Comparison of ENCODE assay signal across 11 cellular contexts in the genomic region with DNA sequence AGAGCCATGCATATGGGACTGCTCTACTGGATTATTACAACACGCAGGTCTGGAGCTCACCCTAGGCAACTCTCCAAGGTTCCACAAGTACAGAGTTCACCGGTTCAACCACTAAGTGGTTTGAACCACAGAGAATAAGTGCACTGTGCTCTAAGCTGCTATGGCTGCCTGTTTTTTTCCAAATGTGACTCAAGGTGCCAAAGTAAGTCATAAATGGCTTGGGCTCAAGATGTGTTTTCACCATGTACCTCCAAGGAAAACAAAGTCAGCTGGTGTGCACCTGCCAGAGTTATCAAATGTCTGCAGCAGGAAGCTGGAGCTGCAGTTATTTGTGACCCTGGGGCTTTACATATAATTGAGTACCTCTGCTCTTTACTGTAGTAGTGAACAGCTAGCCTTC.
DNase-seq lines count a peak whose midpoint lies in the region; ATAC-seq and TF ChIP-seq lines count a peak whose summit lies in the region.
"Had no signal": no experiment of that assay in that cellular context is flagged by ENCODE, and none has a peak within 500 bp of the region (broad histone marks: within the 10 kb centered on the region; RNA-seq: fewer than 3 reads in every experiment).

No MANE protein-coding gene starts in this region.

- H3K27ac ChIP-seq in C4-2B, result peak overlapping the region; percentile 47; the same call in 1 of the 2 replicates

- POLR2A ChIA-PET in WTC11 (lab: Charles Lee), result no interaction called here
- POLR2A ChIA-PET in activated CD8-positive, alpha-beta T cell treated with anti-CD3 and anti-CD28 coated beads, Interleukin-2, amount 10 ng/mL, durations not matched to agents 7 days and 5 days (lab: Charles Lee), result no interaction called here

- H3K27me3 Mint-ChIP-seq in WTC11 (ENCODE audit: low read depth), result no peaks in the 10 kb centered on the region
- H3K27me3 Mint-ChIP-seq in activated CD8-positive, alpha-beta T cell treated with anti-CD3 and anti-CD28 coated beads, Interleukin-2, amount 10 ng/mL, durations not matched to agents 7 days and 5 days (ENCODE audit: low read depth), result no peaks in the 10 kb centered on the region
- H3K27me3 Mint-ChIP-seq: activated naive CD8-positive, alpha-beta T cell treated with anti-CD3 and anti-CD28 coated beads for 36 hours; CD4-positive, alpha-beta T cell had no signal

- H3K27ac Mint-ChIP-seq in WTC11, result peak overlapping the region; percentile 58; the same call in 1 of the 2 replicates
- no peak overlapping the region for H3K27ac Mint-ChIP-seq in activated CD8-positive, alpha-beta T cell treated with anti-CD3 and anti-CD28 coated beads, Interleukin-2, amount 10 ng/mL, durations not matched to agents 7 days and 5 days
- H3K27ac Mint-ChIP-seq: activated naive CD8-positive, alpha-beta T cell treated with anti-CD3 and anti-CD28 coated beads for 36 hours; CD4-positive, alpha-beta T cell had no signal

- intact Hi-C loops in left colon (cut with DNase I, micrococcal nuclease), result no loop called here

- H3K36me3 Mint-ChIP-seq in WTC11, result peaks cover 29% of the 10 kb centered on the region
- peaks cover 41% of the 10 kb centered on the region for H3K36me3 Mint-ChIP-seq in activated CD8-positive, alpha-beta T cell treated with anti-CD3 and anti-CD28 coated beads, Interleukin-2, amount 10 ng/mL, durations not matched to agents 7 days and 5 days (ENCODE audit: low read depth)

- TF ChIP-seq CTCF in C4-2B (conservative IDR thresholded peaks at IDR 0.05) (no peak), WTC11 (IDR thresholded peaks at IDR 0.05) (no peak), GM13976 (IDR thresholded peaks at IDR 0.05; ENCODE audit: borderline replicate concordance, control extremely low read depth, extremely low read depth, insufficient read depth, missing control alignments) (no peak)

- in situ Hi-C loops in GM13976 (cut with MboI; ENCODE audit: low sequenced_read_pairs, unreplicated experiment), result no loop called here

- CTCF ChIA-PET in WTC11 (lab: Charles Lee), result no interaction called here
- CTCF ChIA-PET in activated CD8-positive, alpha-beta T cell treated with anti-CD3 and anti-CD28 coated beads, Interleukin-2, amount 10 ng/mL, durations not matched to agents 7 days and 5 days (lab: Charles Lee), result interaction anchor here (1.2 kb wide), 1 partner anchor 97 kb away, joined by 3 read pairs; no protein-coding TSS in a partner anchor

- peak; percentile 64 for DNase-seq in NCI-H1092 (lab: John Stamatoyannopoulos, UW)
- no peak for DNase-seq in WTC11 (ENCODE audit: low spot score)
- peak; percentile 33 to 42 for DNase-seq in left colon
- no peak for DNase-seq in GM13976 (ENCODE audit: low spot score)
- no peak for DNase-seq in SK-N-DZ (ENCODE audit: low spot score)
- DNase-seq in activated CD8-positive, alpha-beta T cell treated with anti-CD3 and anti-CD28 coated beads, Interleukin-2, amount 10 ng/mL, durations not matched to agents 7 days and 5 days, result no peak
- DNase-seq: activated naive CD8-positive, alpha-beta T cell treated with anti-CD3 and anti-CD28 coated beads for 36 hours; CD4-positive, alpha-beta T cell; NCI-H2227 treated with DMSO at 0.1 percent for 48 hours had no signal

- ATAC-seq in WTC11 (no peak), left colon (peak; percentile 82), GM21381 (IDR thresholded peaks at IDR 0.05; ENCODE audit: unreplicated experiment) (no peak)
- ATAC-seq in activated CD8-positive, alpha-beta T cell treated with anti-CD3 and anti-CD28 coated beads, Interleukin-2, amount 10 ng/mL, durations not matched to agents 7 days and 5 days, result no peak

- H3K9me3 Mint-ChIP-seq in WTC11, result no peaks in the 10 kb centered on the region
- no peaks in the 10 kb centered on the region for H3K9me3 Mint-ChIP-seq in activated CD8-positive, alpha-beta T cell treated with anti-CD3 and anti-CD28 coated beads, Interleukin-2, amount 10 ng/mL, durations not matched to agents 7 days and 5 days (ENCODE audit: insufficient read depth)
- H3K9me3 Mint-ChIP-seq: activated naive CD8-positive, alpha-beta T cell treated with anti-CD3 and anti-CD28 coated beads for 36 hours; CD4-positive, alpha-beta T cell had no signal

- H3K4me3 Mint-ChIP-seq in WTC11, result no peak overlapping the region
- H3K4me3 Mint-ChIP-seq in activated CD8-positive, alpha-beta T cell treated with anti-CD3 and anti-CD28 coated beads, Interleukin-2, amount 10 ng/mL, durations not matched to agents 7 days and 5 days, result no peak overlapping the region
- H3K4me3 Mint-ChIP-seq: activated naive CD8-positive, alpha-beta T cell treated with anti-CD3 and anti-CD28 coated beads for 36 hours; CD4-positive, alpha-beta T cell had no signal

- H3K4me1 Mint-ChIP-seq in WTC11, result peaks cover 4% of the 10 kb centered on the region; the same call in 1 of the 2 replicates
- peaks cover 2% of the 10 kb centered on the region for H3K4me1 Mint-ChIP-seq in activated CD8-positive, alpha-beta T cell treated with anti-CD3 and anti-CD28 coated beads, Interleukin-2, amount 10 ng/mL, durations not matched to agents 7 days and 5 days (ENCODE audit: low read depth)
- H3K4me1 Mint-ChIP-seq: activated naive CD8-positive, alpha-beta T cell treated with anti-CD3 and anti-CD28 coated beads for 36 hours had no signal

TF ChIP-seq in WTC11, 78 proteins besides CTCF, POLR2A, EP300 and RAD21:
- TF ChIP-seq, protein P1, sequence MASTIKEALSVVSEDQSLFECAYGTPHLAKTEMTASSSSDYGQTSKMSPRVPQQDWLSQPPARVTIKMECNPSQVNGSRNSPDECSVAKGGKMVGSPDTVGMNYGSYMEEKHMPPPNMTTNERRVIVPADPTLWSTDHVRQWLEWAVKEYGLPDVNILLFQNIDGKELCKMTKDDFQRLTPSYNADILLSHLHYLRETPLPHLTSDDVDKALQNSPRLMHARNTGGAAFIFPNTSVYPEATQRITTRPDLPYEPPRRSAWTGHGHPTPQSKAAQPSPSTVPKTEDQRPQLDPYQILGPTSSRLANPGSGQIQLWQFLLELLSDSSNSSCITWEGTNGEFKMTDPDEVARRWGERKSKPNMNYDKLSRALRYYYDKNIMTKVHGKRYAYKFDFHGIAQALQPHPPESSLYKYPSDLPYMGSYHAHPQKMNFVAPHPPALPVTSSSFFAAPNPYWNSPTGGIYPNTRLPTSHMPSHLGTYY (CRISPR knock-in tag; IDR thresholded peaks at IDR 0.05), result no peak
- TF ChIP-seq ZNF232 (CRISPR knock-in tag; IDR thresholded peaks at IDR 0.05) (no peak), ESRRA (CRISPR knock-in tag; IDR thresholded peaks at IDR 0.05; ENCODE audit: borderline replicate concordance) (no peak), NR1H2 (CRISPR knock-in tag; IDR thresholded peaks at IDR 0.05) (no peak)

Comparison
In these comparisons a context has a peak if more than half of its experiments do, and no peak if none do; other contexts are left out.
1. DNase-seq: peak in NCI-H1092 (single experiment) and left colon (2 of 2); none in WTC11 (single experiment), GM13976 (single experiment), SK-N-DZ (single experiment) and activated CD8-positive, alpha-beta T cell treated with anti-CD3 and anti-CD28 coated beads, Interleukin-2, amount 10 ng/mL, durations not matched to agents 7 days and 5 days (single experiment).